18 cellular contexts compared by ENCODE assay signal in the genomic region with DNA sequence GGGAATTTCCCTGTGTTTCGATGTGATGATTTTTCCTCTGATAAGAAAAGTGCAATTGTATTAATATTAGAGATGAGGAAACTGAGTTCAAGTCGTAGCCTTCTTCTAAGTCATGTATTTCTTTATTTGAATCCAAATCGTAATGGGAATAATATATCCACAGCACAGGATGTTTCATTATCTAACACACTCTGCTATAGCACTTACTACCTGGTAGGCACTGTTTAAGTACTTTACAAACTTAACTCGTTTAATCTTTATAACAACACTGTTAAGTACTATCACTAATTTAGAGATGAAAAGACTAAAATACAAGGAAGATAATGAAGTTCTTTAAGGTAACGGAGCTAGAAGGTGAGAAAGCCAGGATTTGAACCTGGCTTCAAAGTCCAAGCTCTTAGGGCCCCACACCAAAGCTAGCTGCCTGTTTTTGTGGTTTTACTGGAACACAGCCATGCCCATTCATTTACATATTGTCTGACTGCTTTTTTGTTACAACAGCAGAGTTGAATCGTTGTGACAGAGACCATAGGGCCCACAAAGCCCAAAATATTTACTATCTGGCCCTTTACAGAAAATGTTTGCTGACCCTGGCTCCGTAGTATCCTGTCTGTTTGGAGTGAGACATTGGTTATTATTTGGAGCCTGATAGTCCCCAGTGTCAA. TPM values are rescaled to one million over a fixed set of nuclear protein-coding genes. Genes with fewer than 3 reads are reported as not detected.
DNase-seq lines count a peak whose midpoint lies in the region; ATAC-seq and TF ChIP-seq lines count a peak whose summit lies in the region.
"Had no signal": no experiment of that assay in that cellular context is flagged by ENCODE, and none has a peak within 500 bp of the region (broad histone marks: within the 10 kb centered on the region; RNA-seq: fewer than 3 reads in every experiment).

No MANE protein-coding gene starts in this region.

- CTCF ChIA-PET in OCI-LY7 (lab: Charles Lee; ENCODE audit: unreplicated experiment): no interaction called here

- no TSS peak for BruUV-seq in OCI-LY7 (replicated peaks; lab: Mats Ljungman, UMichigan)

- H4K20me1 ChIP-seq in OCI-LY7 (ENCODE audit: insufficient read depth, low read length): no peaks in the 10 kb centered on the region
- no peaks in the 10 kb centered on the region; the same call in 1 of the 2 replicates for H4K20me1 ChIP-seq in GM23338 (replicated peaks; ENCODE audit: insufficient read depth)

- no peak overlapping the region for H2AFZ ChIP-seq in OCI-LY7 (ENCODE audit: low read length)
- no peak overlapping the region for H2AFZ ChIP-seq in GM23338
- H2AFZ ChIP-seq: PC-9 had no signal

- H3K9me2 ChIP-seq in OCI-LY7 (ENCODE audit: insufficient read depth, low read length): no peaks in the 10 kb centered on the region
- H3K9me2 ChIP-seq in GM23338 (ENCODE audit: insufficient read depth): no peaks in the 10 kb centered on the region

- no peak for DNase-seq in OCI-LY7 (ENCODE audit: low spot score)
- DNase-seq in GM23338 (ENCODE audit: low spot score): no peak
- no peak for DNase-seq in HFFc6
- DNase-seq in NCI-H2196 treated with DMSO at 0.1 percent for 48 hours (lab: John Stamatoyannopoulos, UW; ENCODE audit: unreplicated experiment): no peak
- DNase-seq in type B pancreatic cell (ENCODE audit: extremely low spot score, unreplicated experiment): no peak
- DNase-seq: activated naive CD4-positive, alpha-beta T cell treated with Interleukin-2 at 50 U/mL for 16 hours; Calu3; cortex of kidney; foreskin keratinocyte; left cardiac atrium; NCI-H1417; nucleus accumbens; PC-9; WERI-Rb-1 had no signal

- no peaks in the 10 kb centered on the region for H3K36me3 ChIP-seq in OCI-LY7 (ENCODE audit: insufficient read depth, low read length)
- H3K36me3 ChIP-seq in liver (ENCODE audit: control insufficient read depth in 4 of 4, insufficient read depth in 3 of 4, low read depth in 1 of 4, low read length in 3 of 4): no peaks in the 10 kb centered on the region
- H3K36me3 ChIP-seq in GM23338 (ENCODE audit: insufficient read depth): no peaks in the 10 kb centered on the region
- H3K36me3 ChIP-seq: WERI-Rb-1 had no signal

- H3K27ac Mint-ChIP-seq in GM23338: no peak overlapping the region
- no peak overlapping the region for H3K27ac Mint-ChIP-seq in HFFc6
- H3K27ac Mint-ChIP-seq in type B pancreatic cell: no peak overlapping the region
- H3K27ac Mint-ChIP-seq: stimulated activated naive CD8-positive, alpha-beta T cell treated with anti-CD3 and anti-CD28 coated beads, Interleukin-15, Interleukin-2, amounts not matched to agents 100 ng/mL and 50 ng/mL, for 24 hours had no signal

- no peaks in the 10 kb centered on the region for H3K9me3 ChIP-seq in OCI-LY7 (ENCODE audit: low read length)
- H3K9me3 ChIP-seq in liver (ENCODE audit: control insufficient read depth in 4 of 4, low read length in 3 of 4): no peaks in the 10 kb centered on the region

- intact Hi-C loops in OCI-LY7 (cut with micrococcal nuclease; ENCODE audit: unreplicated experiment): no loop called here

- H3K27ac ChIP-seq in OCI-LY7 (ENCODE audit: low read depth, low read length, poor library complexity, severe bottlenecking) (no peak overlapping the region), liver (ENCODE audit: low read depth in 1 of 2, low read length in 2 of 2) (peak overlapping the region; percentile 67 to 88), GM23338 (ENCODE audit: low read depth) (no peak overlapping the region)
- H3K27ac ChIP-seq: foreskin keratinocyte, PC-9, WERI-Rb-1 had no signal

- H3K36me3 Mint-ChIP-seq in GM23338 (ENCODE audit: low read depth) (peaks cover 18% of the 10 kb centered on the region; the same call in 2 of the 3 replicates), HFFc6 (ENCODE audit: low read depth) (no peaks in the 10 kb centered on the region), type B pancreatic cell (no peaks in the 10 kb centered on the region)

- H3K4me2 ChIP-seq in OCI-LY7 (ENCODE audit: low read length) (peak overlapping the region; percentile 13; the same call in 1 of the 2 replicates), GM23338 (no peak overlapping the region)

- H3K27me3 ChIP-seq in liver (ENCODE audit: control insufficient read depth in 4 of 4, insufficient read depth in 4 of 4, low read length in 3 of 4) (no peaks in the 10 kb centered on the region), GM23338 (ENCODE audit: insufficient read depth) (no peaks in the 10 kb centered on the region)
- H3K27me3 ChIP-seq: foreskin keratinocyte had no signal

- H3K4me3 Mint-ChIP-seq in GM23338: no peak overlapping the region
- no peak overlapping the region for H3K4me3 Mint-ChIP-seq in HFFc6
- no peak overlapping the region for H3K4me3 Mint-ChIP-seq in type B pancreatic cell
- H3K4me3 Mint-ChIP-seq: stimulated activated naive CD8-positive, alpha-beta T cell treated with anti-CD3 and anti-CD28 coated beads, Interleukin-15, Interleukin-2, amounts not matched to agents 100 ng/mL and 50 ng/mL, for 24 hours had no signal

- H3K27me3 Mint-ChIP-seq in GM23338 (ENCODE audit: insufficient read depth, low read depth, poor library complexity): peaks cover 7% of the 10 kb centered on the region
- H3K27me3 Mint-ChIP-seq in HFFc6 (ENCODE audit: insufficient read depth): no peaks in the 10 kb centered on the region; the same call in 1 of the 2 replicates
- H3K27me3 Mint-ChIP-seq in type B pancreatic cell: no peaks in the 10 kb centered on the region
- H3K27me3 Mint-ChIP-seq: stimulated activated naive CD8-positive, alpha-beta T cell treated with anti-CD3 and anti-CD28 coated beads, Interleukin-15, Interleukin-2, amounts not matched to agents 100 ng/mL and 50 ng/mL, for 24 hours had no signal

- H3K4me3 ChIP-seq in OCI-LY7 (ENCODE audit: low read depth, low read length, poor library complexity, severe bottlenecking) (no peak overlapping the region), liver (ENCODE audit: low read depth in 1 of 3, low read length in 3 of 3) (no peak overlapping the region), GM23338 (no peak overlapping the region)
- H3K4me3 ChIP-seq: PC-9 had no signal

- H3K4me1 ChIP-seq in OCI-LY7 (ENCODE audit: insufficient read depth, low read length, poor library complexity, severe bottlenecking) (peaks cover 12% of the 10 kb centered on the region), liver (ENCODE audit: control insufficient read depth in 4 of 4, insufficient read depth in 4 of 4, low read length in 3 of 4) (peaks cover 14 to 31% (median 20%) of the 10 kb centered on the region in 4 donors), GM23338 (ENCODE audit: insufficient read depth) (0 out of 2 replicates have a peak, but pooled peaks cover 4% of the 10 kb centered on the region)

- POLR2A ChIA-PET in OCI-LY7 (lab: Charles Lee): interaction anchor here (0.7 kb wide), 1 partner anchor 411 kb away, joined by 6 read pairs; no protein-coding TSS in a partner anchor

- peak; percentile 16 to 51 for TF ChIP-seq RAD21 in liver (IDR thresholded peaks at IDR 0.05)

- no peaks in the 10 kb centered on the region for H3K79me2 ChIP-seq in OCI-LY7 (ENCODE audit: insufficient read depth, low read depth, low read length)
- no peaks in the 10 kb centered on the region for H3K79me2 ChIP-seq in GM23338 (replicated peaks; ENCODE audit: insufficient read depth)

- H3K9me3 Mint-ChIP-seq in GM23338: no peaks in the 10 kb centered on the region
- H3K9me3 Mint-ChIP-seq in HFFc6: no peaks in the 10 kb centered on the region
- H3K9me3 Mint-ChIP-seq in type B pancreatic cell: no peaks in the 10 kb centered on the region
- H3K9me3 Mint-ChIP-seq: stimulated activated naive CD8-positive, alpha-beta T cell treated with anti-CD3 and anti-CD28 coated beads, Interleukin-15, Interleukin-2, amounts not matched to agents 100 ng/mL and 50 ng/mL, for 24 hours had no signal

- ATAC-seq in GM18498 (IDR thresholded peaks at IDR 0.05; ENCODE audit: unreplicated experiment) (peak; percentile 61), HG02885 (IDR thresholded peaks at IDR 0.05; ENCODE audit: poor library complexity, unreplicated experiment) (peak; percentile 44), GM23338 (no peak)
- ATAC-seq: foreskin keratinocyte, left cardiac atrium had no signal

- 50% methylated on average over 7 of the region's 7 CpGs for WGBS in liver

- H3F3A ChIP-seq in GM23338 (replicated peaks; ENCODE audit: low read depth): no peaks in the 10 kb centered on the region

- H3K9ac ChIP-seq in liver (ENCODE audit: low read depth in 1 of 2, low read length in 2 of 2): no peak overlapping the region

- H3K4me1 Mint-ChIP-seq in GM23338 (peaks cover 10% of the 10 kb centered on the region; the same call in 1 of the 3 replicates), HFFc6 (ENCODE audit: low read depth) (peaks cover 38% of the 10 kb centered on the region), type B pancreatic cell (ENCODE audit: unreplicated experiment) (peaks cover 4% of the 10 kb centered on the region)

- TF ChIP-seq CTCF in OCI-LY7 (conservative IDR thresholded peaks at IDR 0.05; ENCODE audit: low read length): no peak
- no peak for TF ChIP-seq CTCF in liver (IDR thresholded peaks at IDR 0.05; ENCODE audit: low read depth, low read length, missing input control)
- no peak for TF ChIP-seq CTCF in GM23338 (conservative IDR thresholded peaks at IDR 0.05; ENCODE audit: low read depth in 2 of 2)
- TF ChIP-seq CTCF in HFFc6 (IDR thresholded peaks at IDR 0.05): no peak
- no peak for TF ChIP-seq CTCF in type B pancreatic cell (conservative IDR thresholded peaks at IDR 0.05)

TF ChIP-seq in liver, 16 proteins besides CTCF, POLR2A, EP300 and RAD21 (continues in another document):
- TF ChIP-seq EGR1 (IDR thresholded peaks at IDR 0.05; ENCODE audit: low read depth in 2 of 2): peak in 1 of 2 donors; percentile 16
- peak; percentile 41 for TF ChIP-seq YY1 (IDR thresholded peaks at IDR 0.05)
- TF ChIP-seq JUND (IDR thresholded peaks at IDR 0.05): peak in 1 of 2 donors; percentile 60
- no peak for TF ChIP-seq GABPA (IDR thresholded peaks at IDR 0.05 in 1 of 2, conservative IDR thresholded peaks at IDR 0.05 in 1 of 2)
- TF ChIP-seq HNF4G (IDR thresholded peaks at IDR 0.05): peak; percentile 85

RNA-seq across cellular contexts. Expression of a gene that starts 9.5 kb away (rescaled TPM):
- total RNA-seq in OCI-LY7 (2014; rRNA removed; shearing (Covaris generic)): 84.5 and 103 TPM in 2 replicates
- total RNA-seq in OCI-LY7 (2022): 69.5 and 79.5 TPM in 2 replicates
- total RNA-seq in liver: 100 to 1,000 TPM in 1 of 2 donors, 10 to 100 TPM in 1; 77.8 to 257 TPM
- polyA plus RNA-seq in liver: 10 to 100 TPM; 33.6 to 35.1 TPM
- total RNA-seq in GM23338 (2014; rRNA removed; shearing (Covaris generic)): 164 and 202 TPM in 2 replicates
- 17.2 and 20.0 TPM in 2 replicates for polyA plus RNA-seq in GM23338 (2016; fragmentation: Nextera tagmentation; extraction: Ambion mirVana)
- 100 to 1,000 TPM; 114 to 123 (median 117) TPM for total RNA-seq in HFFc6 (2021; fragmentation: NEBNext Ultra II Directional; extraction: Animal tissue kit (Norgen Biotek cat#: 25700))
- 73.8 and 80.3 TPM in 2 replicates for total RNA-seq in type B pancreatic cell (ENCODE audit: low replicate concordance)

Comparison
In these comparisons a context has a peak if more than half of its experiments do, and no peak if none do; other contexts are left out.
1. H3K27ac ChIP-seq: peak in liver (2 of 2); none in OCI-LY7 (single experiment) and GM23338 (single experiment).